Comparison of ENCODE assay signal across 8 cellular contexts in the genomic region with DNA sequence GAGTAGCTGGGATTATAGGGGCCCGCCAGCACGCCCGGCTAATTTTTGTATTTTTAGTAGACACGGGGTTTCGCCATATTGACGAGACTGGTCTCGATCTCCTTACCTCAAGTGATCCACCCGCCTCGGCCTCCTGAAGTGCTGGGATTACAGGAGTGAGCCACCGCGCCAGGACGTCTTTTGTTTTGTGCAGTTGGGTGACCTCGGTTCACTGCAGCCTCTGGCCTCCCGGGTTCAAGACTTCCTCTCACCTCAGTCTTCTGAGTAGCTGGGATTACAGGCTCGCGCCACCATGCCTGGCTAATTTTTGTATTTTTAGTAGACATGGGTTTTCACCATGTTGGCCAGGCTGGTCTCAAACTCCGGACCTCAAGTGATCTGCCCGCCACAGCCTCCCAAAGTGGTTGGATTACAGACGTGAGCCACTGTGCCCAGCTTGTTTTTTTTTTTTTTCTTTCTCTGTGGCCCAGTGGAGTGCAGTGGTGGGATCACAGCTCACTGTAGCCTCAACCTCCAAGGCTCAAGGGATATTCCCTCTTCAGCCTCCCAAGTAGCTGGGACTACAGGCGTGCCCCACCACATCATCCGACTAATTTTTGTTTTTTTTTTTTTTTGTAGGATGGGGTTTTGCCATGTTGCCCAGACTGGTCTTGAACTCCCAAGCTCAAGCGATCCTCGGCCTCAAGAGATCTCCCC. TPM values are rescaled to one million over a fixed set of nuclear protein-coding genes. Genes with fewer than 3 reads are reported as not detected.
A peak's percentile ranks its signal among the peaks of the same experiment; 100 is the strongest.
DNase-seq lines count a peak whose midpoint lies in the region; ATAC-seq and TF ChIP-seq lines count a peak whose summit lies in the region.
"Not testable (repeated sequence)": the region's sequence is repeated elsewhere in the genome, so short reads cannot be mapped to it uniquely, and the experiment has no call there.

No MANE protein-coding gene starts in this region.

- ATAC-seq in Panc1; activated T-cell treated with anti-CD3 and anti-CD28 coated beads, Interleukin-2, amount 50 U/mL, for 72 hours (replicated peaks in 1 of 2); natural killer cell treated with Interleukin-12 subunit alpha and Interleukin-12 subunit beta and Interleukin-15 and Interleukin-18, amount 100 ng/mL, for 72 hours; stimulated activated naive B cell treated with anti-CD40 and anti-IgM and Interleukin-4, amounts not matched to agents 10 μg/mL and 1 μg/mL and 100 μg/mL, for 72 hours (replicated peaks): not testable (repeated sequence)

- H3K4me3 Mint-ChIP-seq in activated T-cell treated with anti-CD3 and anti-CD28 coated beads, Interleukin-2, amount 50 U/mL, for 72 hours, result peak overlapping the region; percentile 98 to 99
- peak overlapping the region; percentile 96 for H3K4me3 Mint-ChIP-seq in natural killer cell treated with Interleukin-12 subunit alpha and Interleukin-12 subunit beta and Interleukin-15 and Interleukin-18, amount 100 ng/mL, for 72 hours
- H3K4me3 Mint-ChIP-seq in stimulated activated naive B cell treated with anti-CD40 and anti-IgM and Interleukin-4, amounts not matched to agents 10 μg/mL and 1 μg/mL and 100 μg/mL, for 72 hours, result peak overlapping the region; percentile 94 to 98

- 36% methylated on average over 23 of the region's 23 CpGs for WGBS in hepatocyte (ENCODE audit: low lambda C conversion rate, missing lambda C conversion rate)

- not testable (repeated sequence) for H3K9me3 Mint-ChIP-seq in activated T-cell treated with anti-CD3 and anti-CD28 coated beads, Interleukin-2, amount 50 U/mL, for 72 hours; natural killer cell treated with Interleukin-12 subunit alpha and Interleukin-12 subunit beta and Interleukin-15 and Interleukin-18, amount 100 ng/mL, for 72 hours; stimulated activated naive B cell treated with anti-CD40 and anti-IgM and Interleukin-4, amounts not matched to agents 10 μg/mL and 1 μg/mL and 100 μg/mL, for 72 hours

- peak; percentile 12 for DNase-seq in HK-2 (ENCODE audit: unreplicated experiment)
- not testable (repeated sequence) for DNase-seq in Panc1 (ENCODE audit: low read depth, low spot score); activated T-cell treated with anti-CD3 and anti-CD28 coated beads, Interleukin-2, amount 50 U/mL, for 72 hours; colonic mucosa; hepatocyte (ENCODE audit: low spot score); natural killer cell treated with Interleukin-12 subunit alpha and Interleukin-12 subunit beta and Interleukin-15 and Interleukin-18, amount 100 ng/mL, for 72 hours (ENCODE audit: low spot score); stimulated activated naive B cell treated with anti-CD40 and anti-IgM and Interleukin-4, amounts not matched to agents 10 μg/mL and 1 μg/mL and 100 μg/mL, for 72 hours

- H3K4me2 ChIP-seq in BLaER1 (peak overlapping the region; percentile 91), hepatocyte (peak overlapping the region; percentile 82)

- peaks cover 47% of the 10 kb centered on the region for H3K36me3 ChIP-seq in BLaER1
- not testable (repeated sequence) for H3K36me3 ChIP-seq in Panc1 (ENCODE audit: control insufficient read depth, insufficient read depth, low read length); colonic mucosa; hepatocyte (replicated peaks; ENCODE audit: insufficient read depth, low read depth)

- CTCF ChIA-PET in Panc1 (lab: Charles Lee), result interaction anchor here (0.7 kb wide), 1 partner anchor 86 kb away, joined by 7 read pairs; no protein-coding TSS in a partner anchor

- H3K27ac ChIP-seq in BLaER1, result peak overlapping the region; percentile 97
- H3K27ac ChIP-seq in Panc1 (ENCODE audit: low read length), result peak overlapping the region; percentile 94
- H3K27ac ChIP-seq in colonic mucosa, result not testable (repeated sequence)
- H3K27ac ChIP-seq in hepatocyte, result peak overlapping the region; percentile 92

- peak overlapping the region; percentile 99 for H3K27ac Mint-ChIP-seq in activated T-cell treated with anti-CD3 and anti-CD28 coated beads, Interleukin-2, amount 50 U/mL, for 72 hours
- H3K27ac Mint-ChIP-seq in natural killer cell treated with Interleukin-12 subunit alpha and Interleukin-12 subunit beta and Interleukin-15 and Interleukin-18, amount 100 ng/mL, for 72 hours, result peak overlapping the region; percentile 97
- peak overlapping the region; percentile 99 for H3K27ac Mint-ChIP-seq in stimulated activated naive B cell treated with anti-CD40 and anti-IgM and Interleukin-4, amounts not matched to agents 10 μg/mL and 1 μg/mL and 100 μg/mL, for 72 hours

- not testable (repeated sequence) for H3K27me3 ChIP-seq in BLaER1; Panc1 (ENCODE audit: control insufficient read depth, insufficient read depth, low read length); colonic mucosa; hepatocyte

- POLR2A ChIA-PET in Panc1 (lab: Charles Lee), result not testable (repeated sequence)

- TF ChIP-seq CTCF in Panc1 (IDR thresholded peaks at IDR 0.05); colonic mucosa (IDR thresholded peaks at IDR 0.05); hepatocyte (IDR thresholded peaks at IDR 0.05; ENCODE audit: poor library complexity): not testable (repeated sequence)

- peak overlapping the region; percentile 98 for H3K9ac ChIP-seq in BLaER1
- peak overlapping the region in 1 of 2 donors; percentile 96 for H3K9ac ChIP-seq in colonic mucosa (ENCODE audit: low read depth in 2 of 2, low read length in 2 of 2)

- H4K20me1 ChIP-seq in BLaER1, result peaks cover 60% of the 10 kb centered on the region
- not testable (repeated sequence) for H4K20me1 ChIP-seq in hepatocyte (ENCODE audit: insufficient read depth, poor library complexity, severe bottlenecking)

- not testable (repeated sequence) for H3K9me3 ChIP-seq in BLaER1; Panc1 (ENCODE audit: control insufficient read depth, insufficient read depth, low read depth, low read length); colonic mucosa; hepatocyte (ENCODE audit: low read depth)

- peaks cover 56% of the 10 kb centered on the region for H3K79me2 ChIP-seq in hepatocyte

- H3K4me1 ChIP-seq in BLaER1 (peaks cover 40% of the 10 kb centered on the region), Panc1 (ENCODE audit: control insufficient read depth, insufficient read depth, low read length) (peaks cover 25% of the 10 kb centered on the region), hepatocyte (ENCODE audit: insufficient read depth) (peaks cover 21% of the 10 kb centered on the region)
- H3K4me1 ChIP-seq in colonic mucosa, result not testable (repeated sequence)

- peaks cover 66% of the 10 kb centered on the region for H3K4me1 Mint-ChIP-seq in activated T-cell treated with anti-CD3 and anti-CD28 coated beads, Interleukin-2, amount 50 U/mL, for 72 hours (ENCODE audit: low read depth)
- peaks cover 40 to 48% of the 10 kb centered on the region in 2 donors for H3K4me1 Mint-ChIP-seq in natural killer cell treated with Interleukin-12 subunit alpha and Interleukin-12 subunit beta and Interleukin-15 and Interleukin-18, amount 100 ng/mL, for 72 hours (ENCODE audit: low read depth in 2 of 2)
- H3K4me1 Mint-ChIP-seq in stimulated activated naive B cell treated with anti-CD40 and anti-IgM and Interleukin-4, amounts not matched to agents 10 μg/mL and 1 μg/mL and 100 μg/mL, for 72 hours, result peaks cover 35 to 57% of the 10 kb centered on the region in 2 donors

- intact Hi-C loops in Panc1 (cut with micrococcal nuclease; ENCODE audit: unreplicated experiment); colonic mucosa (cut with DNase I): not testable (repeated sequence)

- H3K9me2 ChIP-seq in hepatocyte (replicated peaks; ENCODE audit: insufficient read depth), result not testable (repeated sequence)

- not testable (repeated sequence) for H3K27me3 Mint-ChIP-seq in activated T-cell treated with anti-CD3 and anti-CD28 coated beads, Interleukin-2, amount 50 U/mL, for 72 hours (ENCODE audit: low read depth); natural killer cell treated with Interleukin-12 subunit alpha and Interleukin-12 subunit beta and Interleukin-15 and Interleukin-18, amount 100 ng/mL, for 72 hours; stimulated activated naive B cell treated with anti-CD40 and anti-IgM and Interleukin-4, amounts not matched to agents 10 μg/mL and 1 μg/mL and 100 μg/mL, for 72 hours

- not testable (repeated sequence) for H2AFZ ChIP-seq in hepatocyte

- in situ Hi-C loops in Panc1 (cut with HindIII; ENCODE audit: low pct_unique_long_range_greater_than_20kb, low sequenced_read_pairs), result not testable (repeated sequence)

- H3K36me3 Mint-ChIP-seq in activated T-cell treated with anti-CD3 and anti-CD28 coated beads, Interleukin-2, amount 50 U/mL, for 72 hours (ENCODE audit: insufficient read depth in 2 of 2), result peaks cover 19 to 42% of the 10 kb centered on the region in 2 donors
- H3K36me3 Mint-ChIP-seq in natural killer cell treated with Interleukin-12 subunit alpha and Interleukin-12 subunit beta and Interleukin-15 and Interleukin-18, amount 100 ng/mL, for 72 hours, result peaks cover 25% of the 10 kb centered on the region
- H3K36me3 Mint-ChIP-seq in stimulated activated naive B cell treated with anti-CD40 and anti-IgM and Interleukin-4, amounts not matched to agents 10 μg/mL and 1 μg/mL and 100 μg/mL, for 72 hours, result peaks cover 25 to 47% of the 10 kb centered on the region in 2 donors

- BruUV-seq in Panc1 (replicated peaks; lab: Mats Ljungman, UMichigan), result not testable (repeated sequence)

- H3K4me3 ChIP-seq in BLaER1 (peak overlapping the region; percentile 97), Panc1 (ENCODE audit: low read depth in 2 of 2, low read length in 2 of 2) (peak overlapping the region; percentile 76 to 93), colonic mucosa (peak overlapping the region; percentile 53), hepatocyte (peak overlapping the region; percentile 57)

RNA-seq across cellular contexts. Expression of a gene that starts 1.3 kb away (rescaled TPM):
- 140 TPM for total RNA-seq in Panc1 (2021; ENCODE audit: unreplicated experiment)
- polyA plus RNA-seq in Panc1 (2012; ENCODE audit: insufficient read length), result 112 TPM
- 100 to 1,000 TPM; 232 to 254 TPM for total RNA-seq in activated T-cell treated with anti-CD3 and anti-CD28 coated beads, Interleukin-2, amount 50 U/mL, for 72 hours
- total RNA-seq in colonic mucosa, result 10 to 100 TPM; 64.5 to 92.0 TPM
- 90.3 and 112 TPM in 2 replicates for total RNA-seq in hepatocyte
- polyA plus RNA-seq in hepatocyte, result 97.2 and 98.8 TPM in 2 replicates
- total RNA-seq in natural killer cell treated with Interleukin-12 subunit alpha and Interleukin-12 subunit beta and Interleukin-15 and Interleukin-18, amount 100 ng/mL, for 72 hours, result 100 to 1,000 TPM in 1 of 2 donors, 10 to 100 TPM in 1; 95.6 to 158 TPM

RNA-seq across cellular contexts. Expression of a gene that starts 18.4 kb away (rescaled TPM):
- total RNA-seq in Panc1 (2021; ENCODE audit: unreplicated experiment), result 42.7 TPM
- 18.9 TPM for polyA plus RNA-seq in Panc1 (2012; ENCODE audit: insufficient read length)
- total RNA-seq in activated T-cell treated with anti-CD3 and anti-CD28 coated beads, Interleukin-2, amount 50 U/mL, for 72 hours, result 10 to 100 TPM; 76.0 to 84.0 TPM
- 10 to 100 TPM; 27.2 to 62.2 TPM for total RNA-seq in colonic mucosa
- total RNA-seq in hepatocyte, result 11.7 and 13.1 TPM in 2 replicates
- polyA plus RNA-seq in hepatocyte, result 4.3 TPM in 2 replicates
- 100 to 1,000 TPM; 150 to 169 TPM for total RNA-seq in natural killer cell treated with Interleukin-12 subunit alpha and Interleukin-12 subunit beta and Interleukin-15 and Interleukin-18, amount 100 ng/mL, for 72 hours
